Comparison of ENCODE assay signal across 8 cellular contexts in the genomic region with DNA sequence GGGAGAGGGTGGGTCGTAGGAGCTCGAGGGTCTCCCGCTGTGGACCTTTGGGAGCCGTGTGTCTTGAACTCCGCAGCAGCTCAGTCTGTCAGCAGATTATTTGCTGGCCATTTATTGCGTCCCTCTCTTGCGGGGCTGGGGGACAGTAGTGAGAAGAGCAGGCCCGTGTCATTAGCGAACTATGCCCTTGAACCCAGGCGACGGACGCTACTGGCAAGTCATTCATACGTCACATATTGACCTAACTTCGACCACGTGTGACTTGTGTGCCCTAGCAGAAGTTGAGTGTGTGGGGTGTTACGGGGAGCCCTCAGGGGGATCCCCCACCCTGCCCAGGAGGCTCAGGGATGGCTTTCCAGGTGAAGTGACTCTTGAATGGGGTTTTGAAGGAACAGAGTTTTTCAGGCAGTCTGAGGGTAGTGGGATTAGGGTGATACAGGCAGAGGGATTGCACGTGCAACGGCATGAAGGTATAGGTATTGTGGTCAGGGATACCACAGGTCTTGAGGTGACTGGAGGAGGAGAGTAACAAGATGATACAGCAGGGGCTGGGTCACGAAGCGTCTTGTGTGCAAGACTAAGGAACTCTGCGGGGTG. TPM values are rescaled to one million over a fixed set of nuclear protein-coding genes. Genes with fewer than 3 reads are reported as not detected.
DNase-seq lines count a peak whose midpoint lies in the region; ATAC-seq and TF ChIP-seq lines count a peak whose summit lies in the region.

No MANE protein-coding gene starts in this region.

- intact Hi-C loops in left colon (cut with DNase I, micrococcal nuclease), result loop anchor here (2.0 to 10.0 kb wide), 2 partner anchors 84 to 86 kb away; no protein-coding TSS in a partner anchor

- peaks cover 29% of the 10 kb centered on the region for H3K4me1 Mint-ChIP-seq in activated naive CD8-positive, alpha-beta T cell (ENCODE audit: low read depth)

- H3K4me3 Mint-ChIP-seq in activated naive CD8-positive, alpha-beta T cell, result peak overlapping the region; percentile 90

- no peaks in the 10 kb centered on the region for H3K9me3 Mint-ChIP-seq in activated naive CD8-positive, alpha-beta T cell (ENCODE audit: low read depth)

- DNase-seq in AG04449 (ENCODE audit: low read depth, low spot score), result no peak
- DNase-seq in MV-4-11 (lab: John Stamatoyannopoulos, UW), result peak; percentile 45
- DNase-seq in left colon, result no peak
- peak; percentile 63 for DNase-seq in stimulated activated naive CD8-positive, alpha-beta T cell treated with anti-CD3 and anti-CD28 coated beads, Interleukin-15, Interleukin-2, amounts not matched to agents 100 U/mL and 50 U/mL, for 24 hours

- TF ChIP-seq POLR2A in GM18505 (IDR thresholded peaks at IDR 0.05; ENCODE audit: borderline replicate concordance, extremely low read depth, insufficient read depth, insufficient read length), result no peak

- POLR2A ChIA-PET in AG04449 (lab: Yijun Ruan, JAX), result interaction anchor here (0.9 to 4.2 kb wide), 3 partner anchors 62 to 130 kb away, joined by 6 to 30 read pairs (median 9); partner anchors contain the start of gene RNU11

- H3K36me3 Mint-ChIP-seq in activated naive CD8-positive, alpha-beta T cell, result peaks cover 16% of the 10 kb centered on the region

- H3K4me3 ChIP-seq in AG04449 (ENCODE audit: low read depth, low read length), result peak overlapping the region; percentile 75

- ATAC-seq in GM18505 (IDR thresholded peaks at IDR 0.05; ENCODE audit: unreplicated experiment), result peak; percentile 9
- ATAC-seq in left colon, result peak; percentile 5
- ATAC-seq in stimulated activated naive CD8-positive, alpha-beta T cell treated with anti-CD3 and anti-CD28 coated beads, Interleukin-15, Interleukin-2, amounts not matched to agents 100 U/mL and 50 U/mL, for 24 hours, result peak; percentile 55
- no peak for ATAC-seq in GM18861 (IDR thresholded peaks at IDR 0.05; ENCODE audit: unreplicated experiment)
- ATAC-seq in GM18520 (IDR thresholded peaks at IDR 0.05; ENCODE audit: unreplicated experiment), result no peak

- H3K27me3 Mint-ChIP-seq in activated naive CD8-positive, alpha-beta T cell, result no peaks in the 10 kb centered on the region

- H3K27ac Mint-ChIP-seq in activated naive CD8-positive, alpha-beta T cell, result peak overlapping the region; percentile 91

- no peak for TF ChIP-seq CTCF in AG04449 (IDR thresholded peaks at IDR 0.05; ENCODE audit: insufficient read depth, low read length, missing control alignments)

- CTCF ChIA-PET in AG04449 (lab: Yijun Ruan, JAX), result interaction anchor here (0.7 to 6.0 kb wide), 6 partner anchors 9 to 358 kb away, joined by 3 to 114 read pairs (median 4); partner anchors contain the start of gene TRNAU1AP

RNA-seq across cellular contexts. Expression of gene RCC1, which starts 13.0 kb away (rescaled TPM):
- 10 to 100 TPM; 22.1 to 34.8 TPM for total RNA-seq in left colon

RNA-seq across cellular contexts. Expression of gene TRNAU1AP, which starts 34.0 kb away (rescaled TPM):
- total RNA-seq in left colon, result 10 to 100 TPM; 14.7 to 18.3 TPM

Comparison
In these comparisons a context has a peak if more than half of its experiments do, and no peak if none do; other contexts are left out.
1. DNase-seq: peak in MV-4-11 (single experiment) and stimulated activated naive CD8-positive, alpha-beta T cell treated with anti-CD3 and anti-CD28 coated beads, Interleukin-15, Interleukin-2, amounts not matched to agents 100 U/mL and 50 U/mL, for 24 hours (single experiment); none in AG04449 (single experiment) and left colon (0 of 2).
2. ATAC-seq: peak in GM18505 (single experiment), left colon (single experiment) and stimulated activated naive CD8-positive, alpha-beta T cell treated with anti-CD3 and anti-CD28 coated beads, Interleukin-15, Interleukin-2, amounts not matched to agents 100 U/mL and 50 U/mL, for 24 hours (single experiment); none in GM18861 (single experiment) and GM18520 (single experiment).